ENCODE assay signal across 19 cellular contexts in the genomic region with DNA sequence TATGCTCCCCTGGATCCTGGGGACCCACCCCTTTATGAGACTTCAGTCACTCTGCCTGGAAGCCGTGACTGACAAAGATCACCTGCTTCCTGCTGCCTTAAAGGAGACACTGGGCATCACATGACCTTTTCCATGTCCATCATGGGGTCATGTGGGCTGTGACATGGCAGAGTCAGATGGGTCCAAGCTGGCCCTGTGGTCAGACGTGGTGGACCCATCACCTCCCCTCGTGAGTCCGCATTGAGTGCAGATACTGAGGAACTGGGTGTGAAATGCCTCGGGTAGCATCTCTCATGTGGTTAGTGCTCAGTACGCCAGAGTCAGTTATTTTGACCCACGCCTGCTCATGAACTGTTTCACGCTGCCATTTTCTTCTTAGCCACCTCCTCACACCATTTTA. TPM values are rescaled to one million over a fixed set of nuclear protein-coding genes. Genes with fewer than 3 reads are reported as not detected.
"Had no signal": no experiment of that assay in that cellular context is flagged by ENCODE, and none has a peak within 500 bp of the region (broad histone marks: within the 10 kb centered on the region; RNA-seq: fewer than 3 reads in every experiment).

No MANE protein-coding gene starts in this region.

- H3K9me3 Mint-ChIP-seq: activated naive CD8-positive, alpha-beta T cell treated with anti-CD3 and anti-CD28 coated beads, Interleukin-2, amount 10 ng/mL, durations not matched to agents 7 days and 5 days; endodermal cell; nephron had no signal

- FAIRE-seq: pancreas, TTC549, urothelium cell line had no signal

- H3K27me3 Mint-ChIP-seq: activated naive CD8-positive, alpha-beta T cell treated with anti-CD3 and anti-CD28 coated beads, Interleukin-2, amount 10 ng/mL, durations not matched to agents 7 days and 5 days had no signal

- DNase-seq: activated CD4-positive, alpha-beta T cell treated with anti-CD3 and anti-CD28 coated beads, Interleukin-2, amount 50 U/mL, for 48 hours; activated naive CD8-positive, alpha-beta T cell treated with anti-CD3 and anti-CD28 coated beads, Interleukin-2, amount 10 ng/mL, durations not matched to agents 7 days and 5 days; activated T-cell treated with anti-CD3 and anti-CD28 coated beads, Interleukin-2, amount 50 U/mL, for 48 hours; anterior cingulate cortex; dermis blood vessel endothelial cell; endodermal cell; erythroblast; left colon; mucosa of descending colon; pancreas; stimulated activated CD4-positive, alpha-beta T cell treated with anti-CD3 and anti-CD28 coated beads, Interleukin-12 subunit alpha, Interleukin-12 subunit beta, amount 100 ng/mL, for 4 hours; stimulated activated CD4-positive, alpha-beta T cell treated with anti-CD3 and anti-CD28 coated beads, Interleukin-2, amount 100 ng/mL, for 48 hours; stomach; T-helper 2 cell had no signal

- H3K4me3 Mint-ChIP-seq: activated naive CD8-positive, alpha-beta T cell treated with anti-CD3 and anti-CD28 coated beads, Interleukin-2, amount 10 ng/mL, durations not matched to agents 7 days and 5 days; endodermal cell; nephron had no signal

- H3K36me3 ChIP-seq: breast epithelium, pancreas, thoracic aorta had no signal

- ATAC-seq: left colon, mucosa of descending colon, pancreas had no signal

- H3K27me3 ChIP-seq: breast epithelium, pancreas, stomach had no signal

- H3K27ac Mint-ChIP-seq: activated naive CD8-positive, alpha-beta T cell treated with anti-CD3 and anti-CD28 coated beads, Interleukin-2, amount 10 ng/mL, durations not matched to agents 7 days and 5 days; endodermal cell; nephron had no signal

- H3K4me3 ChIP-seq: breast epithelium, mucosa of descending colon, pancreas, stomach, thoracic aorta had no signal

- H3K4me1 ChIP-seq: breast epithelium, pancreas had no signal

- H3K9me3 ChIP-seq: breast epithelium, mucosa of descending colon, pancreas, stomach, thoracic aorta had no signal

- H3K27ac ChIP-seq: breast epithelium, pancreas, stomach, thoracic aorta had no signal

- H3K36me3 Mint-ChIP-seq: activated naive CD8-positive, alpha-beta T cell treated with anti-CD3 and anti-CD28 coated beads, Interleukin-2, amount 10 ng/mL, durations not matched to agents 7 days and 5 days had no signal

RNA-seq across cellular contexts. Expression of a gene that starts 27.1 kb away (rescaled TPM):
- total RNA-seq: mucosa of descending colon, stomach had no signal
